8 cellular contexts compared by ENCODE assay signal in the genomic region with DNA sequence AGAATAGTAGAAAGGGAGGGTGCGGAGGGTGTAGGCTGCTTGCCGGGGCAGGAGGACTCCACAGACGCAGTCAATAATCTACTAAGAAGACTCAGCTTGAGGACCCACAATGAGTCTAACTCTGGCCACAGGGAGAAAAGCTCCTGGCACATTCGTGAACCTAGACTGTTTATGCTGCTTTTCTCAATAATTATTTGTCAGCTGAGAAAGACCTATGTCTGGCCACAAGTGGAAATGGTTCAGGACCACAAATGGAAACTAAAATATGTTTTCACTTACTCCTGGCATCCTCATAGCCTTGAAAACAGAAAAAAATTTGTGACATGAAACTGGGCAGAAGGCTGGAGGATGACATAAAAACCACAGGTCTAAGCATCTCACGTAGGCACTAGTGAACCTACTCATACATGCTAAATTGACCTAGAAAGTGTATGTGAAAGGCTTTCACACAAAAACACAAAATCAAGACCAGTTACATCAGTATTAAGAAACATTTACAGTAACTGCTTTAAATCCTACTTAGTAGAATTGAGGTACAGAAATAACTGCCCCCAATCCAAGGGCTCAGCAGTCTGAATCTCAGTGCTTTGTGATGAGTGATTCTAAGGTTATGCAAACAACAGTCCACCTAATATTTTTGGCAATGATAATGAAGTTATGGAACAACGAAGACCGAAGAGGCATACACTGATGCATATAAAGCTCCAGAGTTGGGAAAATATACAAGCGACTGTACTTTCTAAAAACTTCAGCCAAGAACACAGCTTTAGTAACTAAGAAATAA.
A peak's percentile ranks its signal among the peaks of the same experiment; 100 is the strongest.
DNase-seq lines count a peak whose midpoint lies in the region; ATAC-seq and TF ChIP-seq lines count a peak whose summit lies in the region.

No MANE protein-coding gene starts in this region.

- DNase-seq in left cardiac atrium (no peak), cardiac septum (ENCODE audit: low spot score) (no peak), astrocyte of the spinal cord (ENCODE audit: low read depth, low spot score) (peak; percentile 72), HPDE6-E6E7 (ENCODE audit: extremely low spot score) (no peak), OCI-M2 (lab: John Stamatoyannopoulos, UW; ENCODE audit: unreplicated experiment) (no peak), NCI-H774 (lab: John Stamatoyannopoulos, UW) (no peak)
- DNase-seq in stimulated activated effector memory CD8-positive, alpha-beta T cell treated with anti-CD3 and anti-CD28 coated beads, Interleukin-12 subunit alpha, Interleukin-12 subunit beta, amount 100 ng/mL, for 72 hours (ENCODE audit: low spot score in 2 of 2): peak; percentile 23 to 59

- no peaks in the 10 kb centered on the region for H3K9me3 Mint-ChIP-seq in stimulated activated effector memory CD8-positive, alpha-beta T cell treated with anti-CD3 and anti-CD28 coated beads, Interleukin-12 subunit alpha, Interleukin-12 subunit beta, amount 100 ng/mL, for 72 hours

- peaks cover 39% of the 10 kb centered on the region for H3K4me1 Mint-ChIP-seq in stimulated activated effector memory CD8-positive, alpha-beta T cell treated with anti-CD3 and anti-CD28 coated beads, Interleukin-12 subunit alpha, Interleukin-12 subunit beta, amount 100 ng/mL, for 72 hours

- in situ Hi-C loops in astrocyte of the spinal cord (cut with HindIII; ENCODE audit: low sequenced_read_pairs): no loop called here

- no peak for TF ChIP-seq CTCF in astrocyte of the spinal cord (IDR thresholded peaks at IDR 0.05; ENCODE audit: low read depth, low read length)

- peak overlapping the region; percentile 29 for H3K4me3 Mint-ChIP-seq in stimulated activated effector memory CD8-positive, alpha-beta T cell treated with anti-CD3 and anti-CD28 coated beads, Interleukin-12 subunit alpha, Interleukin-12 subunit beta, amount 100 ng/mL, for 72 hours

- no peaks in the 10 kb centered on the region for H3K36me3 Mint-ChIP-seq in stimulated activated effector memory CD8-positive, alpha-beta T cell treated with anti-CD3 and anti-CD28 coated beads, Interleukin-12 subunit alpha, Interleukin-12 subunit beta, amount 100 ng/mL, for 72 hours

- H3K27ac Mint-ChIP-seq in stimulated activated effector memory CD8-positive, alpha-beta T cell treated with anti-CD3 and anti-CD28 coated beads, Interleukin-12 subunit alpha, Interleukin-12 subunit beta, amount 100 ng/mL, for 72 hours: peak overlapping the region; percentile 11

- no peak overlapping the region for H3K4me3 ChIP-seq in astrocyte of the spinal cord (ENCODE audit: low read depth, low read length)

- intact Hi-C loops in left cardiac atrium (cut with DNase I): no loop called here
- intact Hi-C loops in cardiac septum (cut with DNase I): no loop called here

- ATAC-seq in left cardiac atrium (peak; percentile 40 to 57), HG03196 (IDR thresholded peaks at IDR 0.05; ENCODE audit: unreplicated experiment) (peak; percentile 72)
- ATAC-seq in stimulated activated effector memory CD8-positive, alpha-beta T cell treated with anti-CD3 and anti-CD28 coated beads, Interleukin-12 subunit alpha, Interleukin-12 subunit beta, amount 100 ng/mL, for 72 hours: peak; percentile 94

Comparison
In these comparisons a context has a peak if more than half of its experiments do, and no peak if none do; other contexts are left out.
1. DNase-seq: peak in astrocyte of the spinal cord (single experiment) and stimulated activated effector memory CD8-positive, alpha-beta T cell treated with anti-CD3 and anti-CD28 coated beads, Interleukin-12 subunit alpha, Interleukin-12 subunit beta, amount 100 ng/mL, for 72 hours (2 of 2); none in left cardiac atrium (single experiment), cardiac septum (single experiment), HPDE6-E6E7 (single experiment), OCI-M2 (single experiment) and NCI-H774 (single experiment).
2. Peak in every context shown above with its lines, with median percentiles within 50 percentile points of each other: ATAC-seq.